Comparison of ENCODE assay signal across 15 cellular contexts in genomic region chrX:105823092-105823454, GRCh38. TPM values are rescaled to one million over a fixed set of nuclear protein-coding genes. Genes with fewer than 3 reads are reported as not detected.
DNase-seq lines count a peak whose midpoint lies in the region; ATAC-seq, FAIRE-seq and TF ChIP-seq lines count a peak whose summit lies in the region.
"Had no signal": no experiment of that assay in that cellular context is flagged by ENCODE, and none has a peak within 500 bp of the region (broad histone marks: within the 10 kb centered on the region; RNA-seq: fewer than 3 reads in every experiment).

No MANE protein-coding gene starts in this region.

- CTCF ChIA-PET in PC-3 (lab: Charles Lee), result no interaction called here

- H3K9me2 ChIP-seq in PC-3 (replicated peaks; ENCODE audit: low read length), result no peaks in the 10 kb centered on the region

- no peak overlapping the region for H3K9ac ChIP-seq in PC-3 (ENCODE audit: low read length)

- POLR2A ChIA-PET in PC-3 (lab: Charles Lee; ENCODE audit: unreplicated experiment), result no interaction called here

- H3K4me1 ChIP-seq in PC-3 (ENCODE audit: insufficient read depth, low read length), result no peaks in the 10 kb centered on the region

- peak overlapping the region; percentile 78 for H3K4me3 Mint-ChIP-seq in chondrocyte (ENCODE audit: unreplicated experiment)

- no peaks in the 10 kb centered on the region for H3K27me3 Mint-ChIP-seq in chondrocyte (ENCODE audit: low read depth)

- no peak for ATAC-seq in PC-3

- no peaks in the 10 kb centered on the region for H3K36me3 Mint-ChIP-seq in chondrocyte (ENCODE audit: low read depth)

- no peaks in the 10 kb centered on the region for H3K9me3 ChIP-seq in PC-3 (ENCODE audit: low read length)

- H3K4me3 ChIP-seq in H7 (ENCODE audit: insufficient read depth, low read depth, low read length) (peak overlapping the region; percentile 53), retinal pigment epithelial cell (ENCODE audit: low read length) (peak overlapping the region; percentile 54), PC-3 (ENCODE audit: low read length) (no peak overlapping the region)

- H4K20me1 ChIP-seq in PC-3 (ENCODE audit: low read length), result no peaks in the 10 kb centered on the region

- peaks cover 3% of the 10 kb centered on the region for H3K9me3 Mint-ChIP-seq in chondrocyte (ENCODE audit: low read depth)

- peak overlapping the region; percentile 75 for H3K27ac Mint-ChIP-seq in chondrocyte (ENCODE audit: unreplicated experiment)

- DNase-seq in H7, result no peak
- DNase-seq in chondrocyte (ENCODE audit: low spot score), result peak; percentile 63
- DNase-seq in iPS-NIHi11 (ENCODE audit: low spot score), result peak; percentile 7
- no peak for DNase-seq in retinal pigment epithelial cell (ENCODE audit: low read depth)
- DNase-seq in GM19239 (ENCODE audit: insufficient read length, low spot score), result no peak
- DNase-seq in PC-3, result no peak
- DNase-seq in NCI-H2227 treated with DMSO at 0.1 percent for 48 hours (lab: John Stamatoyannopoulos, UW), result no peak
- no peak for DNase-seq in COLO829 (ENCODE audit: low spot score)
- DNase-seq: activated naive CD4-positive, alpha-beta T cell treated with anti-CD3 and anti-CD28 coated beads, Interleukin-2, amount 50 U/mL, for 16 hours; effector CD4-positive, alpha-beta T cell; MM.1S; NCI-H446 treated with DMSO at 0.1 percent for 48 hours had no signal

- BruUV-seq in PC-3 (replicated peaks; lab: Mats Ljungman, UMichigan), result no TSS peak

- no peak overlapping the region for H3K4me2 ChIP-seq in PC-3 (ENCODE audit: low read length)

- H3K79me2 ChIP-seq in PC-3 (ENCODE audit: low read length), result no peaks in the 10 kb centered on the region

- H2AFZ ChIP-seq in PC-3 (ENCODE audit: low read length), result no peak overlapping the region

- no peak for FAIRE-seq in GM19239 (lab: Jason Lieb, UNC)
- FAIRE-seq: TTC549 had no signal

- no peaks in the 10 kb centered on the region for H3F3A ChIP-seq in PC-3 (ENCODE audit: low read length, unreplicated experiment)

- intact Hi-C loops in PC-3 (cut with micrococcal nuclease), result no loop called here

- peaks cover 23% of the 10 kb centered on the region for H3K27me3 ChIP-seq in H7 (ENCODE audit: control insufficient read depth, insufficient read depth, low read length)
- no peaks in the 10 kb centered on the region for H3K27me3 ChIP-seq in PC-3 (ENCODE audit: low read length)

- H3K36me3 ChIP-seq in H7 (replicated peaks; ENCODE audit: control insufficient read depth, insufficient read depth, low read length) (no peaks in the 10 kb centered on the region), PC-3 (ENCODE audit: low read depth, low read length) (no peaks in the 10 kb centered on the region)

- H3K4me1 Mint-ChIP-seq in chondrocyte (ENCODE audit: low read depth), result peaks cover 18% of the 10 kb centered on the region

- H3K27ac ChIP-seq in PC-3 (ENCODE audit: low read length), result no peak overlapping the region
- H3K27ac ChIP-seq: C4-2B, RWPE1 had no signal

- no peak for TF ChIP-seq CTCF in chondrocyte (IDR thresholded peaks at IDR 0.05)
- no peak for TF ChIP-seq CTCF in retinal pigment epithelial cell (conservative IDR thresholded peaks at IDR 0.05; ENCODE audit: low read depth, low read length)
- TF ChIP-seq CTCF in PC-3 (conservative IDR thresholded peaks at IDR 0.05; ENCODE audit: low read depth, low read length), result no peak

RNA-seq across cellular contexts. Expression of gene NRK, which starts 0.7 kb away (rescaled TPM):
- 1.8 and 2.5 TPM in 2 replicates for total RNA-seq in H7 (2014; rRNA removed; shearing (Covaris generic))
- total RNA-seq in chondrocyte, result 12.7 to 30.6 TPM (median 13.1 TPM) in 3 replicates
- total RNA-seq in PC-3 (2014; rRNA removed), result 0.73 and 0.86 TPM in 2 replicates

Comparison
In these comparisons a context has a peak if more than half of its experiments do, and no peak if none do; other contexts are left out.
1. DNase-seq: peak in chondrocyte (single experiment) and iPS-NIHi11 (single experiment); none in H7 (single experiment), retinal pigment epithelial cell (single experiment), GM19239 (single experiment), PC-3 (single experiment), NCI-H2227 treated with DMSO at 0.1 percent for 48 hours (single experiment) and COLO829 (single experiment).